In genomic region chr12:76552343-76552938, GRCh38 we compare ENCODE assay signal across 18 cellular contexts. TPM values are rescaled to one million over a fixed set of nuclear protein-coding genes. Genes with fewer than 3 reads are reported as not detected.
DNase-seq lines count a peak whose midpoint lies in the region; ATAC-seq and TF ChIP-seq lines count a peak whose summit lies in the region.
"Had no signal": no experiment of that assay in that cellular context is flagged by ENCODE, and none has a peak within 500 bp of the region (broad histone marks: within the 10 kb centered on the region; RNA-seq: fewer than 3 reads in every experiment).

No MANE protein-coding gene starts in this region.

- no peak overlapping the region for H3K4me3 ChIP-seq in psoas muscle
- H3K4me3 ChIP-seq: PC-9, skin epidermis had no signal

- peak; percentile 47 for ATAC-seq in activated CD4-positive, alpha-beta T cell treated with anti-CD3 and anti-CD28 coated beads for 36 hours
- ATAC-seq in psoas muscle (peak in 3 of 4 donors; percentile 47 to 50 (median 48)), HG03196 (IDR thresholded peaks at IDR 0.05; ENCODE audit: unreplicated experiment) (no peak), GM21619 (IDR thresholded peaks at IDR 0.05; ENCODE audit: unreplicated experiment) (no peak)
- ATAC-seq: left colon had no signal

- no peaks in the 10 kb centered on the region for H3K9me3 Mint-ChIP-seq in activated CD4-positive, alpha-beta T cell treated with anti-CD3 and anti-CD28 coated beads for 36 hours (ENCODE audit: low read depth)

- H3K4me1 Mint-ChIP-seq in activated CD4-positive, alpha-beta T cell treated with anti-CD3 and anti-CD28 coated beads for 36 hours: peaks cover 85% of the 10 kb centered on the region

- POLR2A ChIA-PET in activated CD4-positive, alpha-beta T cell treated with anti-CD3 and anti-CD28 coated beads for 36 hours (lab: Charles Lee): no interaction called here

- TF ChIP-seq CTCF in psoas muscle (IDR thresholded peaks at IDR 0.05): no peak

- H3K27me3 ChIP-seq in psoas muscle (ENCODE audit: insufficient read depth in 3 of 3, low read length in 2 of 3): no peaks in the 10 kb centered on the region

- H3K36me3 ChIP-seq in psoas muscle (ENCODE audit: insufficient read depth in 1 of 2, low read depth in 1 of 2): peaks cover 0 to 4% of the 10 kb centered on the region in 2 donors

- no peak overlapping the region for H3K27ac ChIP-seq in psoas muscle
- H3K27ac ChIP-seq: PC-9, skin epidermis had no signal

- H3K9me3 ChIP-seq in psoas muscle: no peaks in the 10 kb centered on the region

- H3K27me3 Mint-ChIP-seq in activated CD4-positive, alpha-beta T cell treated with anti-CD3 and anti-CD28 coated beads for 36 hours: no peaks in the 10 kb centered on the region

- H3K36me3 Mint-ChIP-seq in activated CD4-positive, alpha-beta T cell treated with anti-CD3 and anti-CD28 coated beads for 36 hours (ENCODE audit: low read depth): peaks cover 9% of the 10 kb centered on the region

- H3K4me1 ChIP-seq in psoas muscle: peaks cover 72% of the 10 kb centered on the region

- intact Hi-C loops in activated CD4-positive, alpha-beta T cell treated with anti-CD3 and anti-CD28 coated beads for 36 hours (cut with DNase I, micrococcal nuclease): no loop called here
- intact Hi-C loops in psoas muscle (cut with DNase I): no loop called here

- no peak overlapping the region for H3K27ac Mint-ChIP-seq in activated CD4-positive, alpha-beta T cell treated with anti-CD3 and anti-CD28 coated beads for 36 hours

- no peak for DNase-seq in activated CD4-positive, alpha-beta T cell treated with anti-CD3 and anti-CD28 coated beads for 36 hours
- DNase-seq in activated CD4-positive, alpha-beta T cell treated with anti-CD3 and anti-CD28 coated beads, Interleukin-2, amount 50 U/mL, for 48 hours: no peak
- DNase-seq in NCI-H226 (peak; percentile 26), glomerular visceral epithelial cell (ENCODE audit: extremely low spot score) (peak; percentile 24), psoas muscle (no peak), NCI-H748 (lab: John Stamatoyannopoulos, UW; ENCODE audit: unreplicated experiment) (no peak)
- DNase-seq: activated CD4-positive, CD25-positive, alpha-beta regulatory T cell treated with anti-CD3 and anti-CD28 coated beads, Interleukin-2, amount 50 U/mL, for 72 hours; activated T-cell treated with anti-CD3 and anti-CD28 coated beads, Interleukin-2, amount 50 U/mL, for 48 hours; aorta; effector CD8-positive, alpha-beta T cell; left colon; NCI-H1105 treated with DMSO at 0.1 percent for 48 hours; NCI-H2227 treated with DMSO at 0.1 percent for 48 hours; PC-9; SW 1271 had no signal

- H3K4me3 Mint-ChIP-seq in activated CD4-positive, alpha-beta T cell treated with anti-CD3 and anti-CD28 coated beads for 36 hours: no peak overlapping the region

- CTCF ChIA-PET in activated CD4-positive, alpha-beta T cell treated with anti-CD3 and anti-CD28 coated beads for 36 hours (lab: Charles Lee): no interaction called here

- WGBS in psoas muscle, 3 donors: 84 to 94% (median 93%) methylated on average over 3 of the region's 3 CpGs

RNA-seq across cellular contexts. Expression of gene OSBPL8, which starts 7.1 kb away (rescaled TPM):
- 10 to 100 TPM; 70.2 to 78.5 TPM for total RNA-seq in activated CD4-positive, alpha-beta T cell treated with anti-CD3 and anti-CD28 coated beads for 36 hours
- 10 to 100 TPM; 39.5 to 64.3 (median 55.4) TPM for total RNA-seq in psoas muscle
- 10 to 100 TPM in 2 of 3 donors, 1 to 10 TPM in 1; 9.2 to 20.2 (median 18.4) TPM for polyA plus RNA-seq in psoas muscle

Comparison
In these comparisons a context has a peak if more than half of its experiments do, and no peak if none do; other contexts are left out.
1. ATAC-seq: peak in activated CD4-positive, alpha-beta T cell treated with anti-CD3 and anti-CD28 coated beads for 36 hours (single experiment) and psoas muscle (3 of 4); none in HG03196 (single experiment) and GM21619 (single experiment).
2. DNase-seq: peak in NCI-H226 (single experiment) and glomerular visceral epithelial cell (single experiment); none in activated CD4-positive, alpha-beta T cell treated with anti-CD3 and anti-CD28 coated beads for 36 hours (single experiment), activated CD4-positive, alpha-beta T cell treated with anti-CD3 and anti-CD28 coated beads, Interleukin-2, amount 50 U/mL, for 48 hours (0 of 2), psoas muscle (0 of 2) and NCI-H748 (single experiment).